ENCODE assay signal across 19 cellular contexts in genomic region chr22:32557424-32557823, GRCh38.
DNase-seq lines count a peak whose midpoint lies in the region; ATAC-seq and TF ChIP-seq lines count a peak whose summit lies in the region.
"Had no signal": no experiment of that assay in that cellular context is flagged by ENCODE, and none has a peak within 500 bp of the region (broad histone marks: within the 10 kb centered on the region; RNA-seq: fewer than 3 reads in every experiment).

No MANE protein-coding gene starts in this region.

- DNase-seq in AG20443 (ENCODE audit: low spot score) (peak; percentile 40), PC-3 (no peak), foreskin keratinocyte (peak in 1 of 2 donors; percentile 27), sigmoid colon (peak; percentile 50), D341Med (ENCODE audit: low spot score) (no peak), NCI-H510A treated with DMSO at 0.1 percent for 48 hours (lab: John Stamatoyannopoulos, UW) (no peak)
- DNase-seq: ACHN; activated CD4-positive, CD25-positive, alpha-beta regulatory T cell; activated CD8-positive, alpha-beta memory T cell treated with anti-CD3 and anti-CD28 coated beads for 24 hours; activated naive CD8-positive, alpha-beta T cell treated with anti-CD3 and anti-CD28 coated beads for 36 hours; CD4-positive, alpha-beta memory T cell; DMS79 treated with DMSO at 0.1 percent for 48 hours; NCI-H1436; NCI-H774; posterior cingulate gyrus had no signal

- TF ChIP-seq CTCF in PC-3 (conservative IDR thresholded peaks at IDR 0.05; ENCODE audit: low read depth, low read length) (no peak), foreskin keratinocyte (conservative IDR thresholded peaks at IDR 0.05) (no peak), sigmoid colon (IDR thresholded peaks at IDR 0.05) (no peak)

- CTCF ChIA-PET in PC-3 (lab: Charles Lee): no interaction called here

- no peak overlapping the region for H3K4me3 ChIP-seq in PC-3 (ENCODE audit: low read length)
- no peak overlapping the region for H3K4me3 ChIP-seq in sigmoid colon
- H3K4me3 ChIP-seq: coronary artery, tibial nerve had no signal

- H3K9me3 ChIP-seq in PC-3 (ENCODE audit: low read length) (no peaks in the 10 kb centered on the region), sigmoid colon (no peaks in the 10 kb centered on the region)
- H3K9me3 ChIP-seq: tibial nerve had no signal

- H2AFZ ChIP-seq in PC-3 (ENCODE audit: low read length): no peak overlapping the region

- 5 to 28% methylated on average over 5 of the region's 5 CpGs for WGBS in sigmoid colon, 2 donors

- no peak for TF ChIP-seq EP300 in sigmoid colon (IDR thresholded peaks at IDR 0.05)

- peaks cover 18% of the 10 kb centered on the region for H3K4me1 ChIP-seq in PC-3 (ENCODE audit: insufficient read depth, low read length)
- peaks cover 21% of the 10 kb centered on the region for H3K4me1 ChIP-seq in foreskin keratinocyte
- peaks cover 0 to 19% (median 15%) of the 10 kb centered on the region in 4 donors for H3K4me1 ChIP-seq in sigmoid colon

- H3K27ac ChIP-seq in PC-3 (ENCODE audit: low read length) (no peak overlapping the region), foreskin keratinocyte (peak overlapping the region; percentile 21), sigmoid colon (peak overlapping the region; percentile 5 to 48 (median 28))

- ATAC-seq in PC-3 (peak; percentile 16; the same call in 1 of the 2 replicates), foreskin keratinocyte (no peak), GM21423 (IDR thresholded peaks at IDR 0.05; ENCODE audit: unreplicated experiment) (no peak), HG02571 (IDR thresholded peaks at IDR 0.05; ENCODE audit: unreplicated experiment) (no peak)

- H3F3A ChIP-seq in PC-3 (ENCODE audit: low read length, unreplicated experiment): no peaks in the 10 kb centered on the region

- H3K9me2 ChIP-seq in PC-3 (replicated peaks; ENCODE audit: low read length): no peaks in the 10 kb centered on the region

- BruUV-seq in PC-3 (replicated peaks; lab: Mats Ljungman, UMichigan): no TSS peak

- no peaks in the 10 kb centered on the region for H3K36me3 ChIP-seq in PC-3 (ENCODE audit: low read depth, low read length)
- no peaks in the 10 kb centered on the region for H3K36me3 ChIP-seq in sigmoid colon
- H3K36me3 ChIP-seq: tibial nerve had no signal

- POLR2A ChIA-PET in PC-3 (lab: Charles Lee; ENCODE audit: unreplicated experiment): no interaction called here

- no peak overlapping the region for H3K9ac ChIP-seq in PC-3 (ENCODE audit: low read length)

- no peaks in the 10 kb centered on the region for H3K79me2 ChIP-seq in PC-3 (ENCODE audit: low read length)

- TF ChIP-seq POLR2A in sigmoid colon (IDR thresholded peaks at IDR 0.05): no peak

- H3K4me2 ChIP-seq in PC-3 (ENCODE audit: low read length): no peak overlapping the region

- H4K20me1 ChIP-seq in PC-3 (ENCODE audit: low read length): no peaks in the 10 kb centered on the region

- H3K27me3 ChIP-seq in PC-3 (ENCODE audit: low read length) (no peaks in the 10 kb centered on the region), foreskin keratinocyte (no peaks in the 10 kb centered on the region), sigmoid colon (no peaks in the 10 kb centered on the region)
- H3K27me3 ChIP-seq: tibial nerve had no signal

- intact Hi-C loops in PC-3 (cut with micrococcal nuclease) (no loop called here), sigmoid colon (cut with DNase I) (no loop called here)

Comparison
In these comparisons a context has a peak if more than half of its experiments do, and no peak if none do; other contexts are left out.
1. DNase-seq: peak in AG20443 (single experiment) and sigmoid colon (single experiment); none in PC-3 (single experiment), D341Med (single experiment) and NCI-H510A treated with DMSO at 0.1 percent for 48 hours (single experiment).